ENCODE assay signal across 9 cellular contexts in genomic region chr6:26330835-26331808, GRCh38. TPM values are rescaled to one million over a fixed set of nuclear protein-coding genes. Genes with fewer than 3 reads are reported as not detected.
DNase-seq lines count a peak whose midpoint lies in the region; ATAC-seq and TF ChIP-seq lines count a peak whose summit lies in the region.
"Had no signal": no experiment of that assay in that cellular context is flagged by ENCODE, and none has a peak within 500 bp of the region (broad histone marks: within the 10 kb centered on the region; RNA-seq: fewer than 3 reads in every experiment).

No MANE protein-coding gene starts in this region.

- TF ChIP-seq CTCF in fibroblast of the aortic adventitia (IDR thresholded peaks at IDR 0.05; ENCODE audit: insufficient read depth, low read length) = no peak

- H3K4me3 ChIP-seq in fibroblast of the aortic adventitia (ENCODE audit: low read depth, low read length) = peak overlapping the region; percentile 54
- H3K4me3 ChIP-seq: thoracic aorta had no signal

- DNase-seq in SHP77 (lab: John Stamatoyannopoulos, UW) = peak; percentile 59 to 71
- no peak for DNase-seq in SHP77 treated with DMSO at 0.1 percent for 48 hours (lab: John Stamatoyannopoulos, UW)
- DNase-seq in NCI-H345 treated with DMSO at 0.1 percent for 48 hours (lab: John Stamatoyannopoulos, UW; ENCODE audit: unreplicated experiment) = peak; percentile 77
- DNase-seq in activated CD8-positive, alpha-beta memory T cell treated with anti-CD3 and anti-CD28 coated beads for 24 hours = peak; percentile 82
- peak; percentile 37 for DNase-seq in fibroblast of the aortic adventitia (ENCODE audit: low read depth)
- DNase-seq in stimulated activated CD8-positive, alpha-beta memory T cell treated with anti-CD3 and anti-CD28 coated beads, Interleukin-7, amount 100 ng/mL, for 48 hours (ENCODE audit: extremely low read depth in 1 of 2, low read depth in 1 of 2) = peak; percentile 22 to 42

- ATAC-seq in HG03097 (IDR thresholded peaks at IDR 0.05; ENCODE audit: low FRiP score, unreplicated experiment) = no peak
- ATAC-seq in GM21576 (IDR thresholded peaks at IDR 0.05; ENCODE audit: unreplicated experiment) = no peak

RNA-seq across cellular contexts. Expression of gene BTN3A2, which starts 33.9 kb away (rescaled TPM):
- total RNA-seq in fibroblast of the aortic adventitia (ENCODE audit: low replicate concordance) = 19.2 and 26.3 TPM in 2 replicates

RNA-seq across cellular contexts. Expression of gene BTN2A2, which starts 51.8 kb away (rescaled TPM):
- total RNA-seq in fibroblast of the aortic adventitia (ENCODE audit: low replicate concordance) = 7.5 and 10.2 TPM in 2 replicates
